19 cellular contexts compared by ENCODE assay signal in genomic region chr9:127144670-127145458, GRCh38. TPM values are rescaled to one million over a fixed set of nuclear protein-coding genes. Genes with fewer than 3 reads are reported as not detected.
DNase-seq lines count a peak whose midpoint lies in the region; ATAC-seq and TF ChIP-seq lines count a peak whose summit lies in the region.
"Had no signal": no experiment of that assay in that cellular context is flagged by ENCODE, and none has a peak within 500 bp of the region (broad histone marks: within the 10 kb centered on the region; RNA-seq: fewer than 3 reads in every experiment).

No MANE protein-coding gene starts in this region.

- no peaks in the 10 kb centered on the region for H3K36me3 ChIP-seq in gastroesophageal sphincter
- H3K36me3 ChIP-seq: HAP-1 had no signal

- ATAC-seq in Right ventricle myocardium inferior (peak; percentile 95), gastroesophageal sphincter (peak; percentile 90), HG03460 (IDR thresholded peaks at IDR 0.05; ENCODE audit: unreplicated experiment) (no peak), HG02588 (IDR thresholded peaks at IDR 0.05; ENCODE audit: unreplicated experiment) (no peak)
- ATAC-seq in activated T-helper 17 cell treated with anti-CD3 and anti-CD28 coated beads, Interleukin-2, amount 50 U/mL, for 72 hours (replicated peaks), result no peak
- ATAC-seq: naive thymus-derived CD4-positive, alpha-beta T cell had no signal

- peaks cover 3% of the 10 kb centered on the region for H3K9me3 Mint-ChIP-seq in activated T-helper 17 cell treated with anti-CD3 and anti-CD28 coated beads, Interleukin-2, amount 50 U/mL, for 72 hours

- 56 to 76% methylated on average over 4 to 6 of the region's 8 CpGs for WGBS in gastroesophageal sphincter (ENCODE audit: low coverage in 1 of 2), 2 donors

- TF ChIP-seq POLR2A in gastroesophageal sphincter (IDR thresholded peaks at IDR 0.05), result no peak

- peak; percentile 77 for DNase-seq in Right ventricle myocardium inferior (ENCODE audit: missing footprints)
- DNase-seq in cardiac septum (ENCODE audit: low spot score), result no peak
- peak; percentile 66 for DNase-seq in myocyte (ENCODE audit: low read depth)
- DNase-seq in COLO668 (lab: John Stamatoyannopoulos, UW; ENCODE audit: unreplicated experiment), result no peak
- DNase-seq: activated CD4-positive, CD25-positive, alpha-beta regulatory T cell treated with anti-CD3 and anti-CD28 coated beads, Interleukin-2, amount 50 U/mL, for 72 hours; activated T-cell treated with anti-CD3 and anti-CD28 coated beads for 4 hours; naive thymus-derived CD4-positive, alpha-beta T cell; NCI-H1417 treated with DMSO at 0.1 percent for 48 hours; NK-92 treated with Interleukin-12 subunit alpha and Interleukin-12 subunit beta, amount 100 ng/mL, for 24 hours; stimulated activated CD4-positive, alpha-beta T cell treated with anti-CD3 and anti-CD28 coated beads, Interleukin-1b, Interleukin-23, amount 100 ng/mL, for 48 hours; T-helper 2 cell had no signal

- TF ChIP-seq CTCF in gastroesophageal sphincter (IDR thresholded peaks at IDR 0.05), result peak in 1 of 4 experiments; percentile 17

- intact Hi-C loops in Right ventricle myocardium inferior (cut with DNase I), result no loop called here
- intact Hi-C loops in cardiac septum (cut with DNase I), result no loop called here

- no peaks in the 10 kb centered on the region for H3K4me1 Mint-ChIP-seq in activated T-helper 17 cell treated with anti-CD3 and anti-CD28 coated beads, Interleukin-2, amount 50 U/mL, for 72 hours
- H3K4me1 Mint-ChIP-seq: central memory CD8-positive, alpha-beta T cell; naive thymus-derived CD4-positive, alpha-beta T cell had no signal

- H3K4me1 ChIP-seq in gastroesophageal sphincter, result peaks cover 0 to 13% (median 0%) of the 10 kb centered on the region in 3 donors
- H3K4me1 ChIP-seq: Caco-2, HAP-1 had no signal

- no peaks in the 10 kb centered on the region for H3K27me3 ChIP-seq in gastroesophageal sphincter

- no peaks in the 10 kb centered on the region for H3K36me3 Mint-ChIP-seq in activated T-helper 17 cell treated with anti-CD3 and anti-CD28 coated beads, Interleukin-2, amount 50 U/mL, for 72 hours (ENCODE audit: low read depth)

- H3K27ac Mint-ChIP-seq in activated T-helper 17 cell treated with anti-CD3 and anti-CD28 coated beads, Interleukin-2, amount 50 U/mL, for 72 hours, result no peak overlapping the region
- H3K27ac Mint-ChIP-seq: naive thymus-derived CD4-positive, alpha-beta T cell had no signal

- peak overlapping the region in 3 of 4 donors; percentile 56 to 66 (median 65) for H3K27ac ChIP-seq in gastroesophageal sphincter
- H3K27ac ChIP-seq: KMS-11 had no signal

- no peak overlapping the region for H3K4me3 ChIP-seq in gastroesophageal sphincter
- H3K4me3 ChIP-seq: HAP-1 had no signal

- H3K9me3 ChIP-seq in gastroesophageal sphincter, result no peaks in the 10 kb centered on the region
- H3K9me3 ChIP-seq: Caco-2, HAP-1 had no signal

- TF ChIP-seq EP300 in gastroesophageal sphincter (IDR thresholded peaks at IDR 0.05), result no peak

- H3K4me3 Mint-ChIP-seq in activated T-helper 17 cell treated with anti-CD3 and anti-CD28 coated beads, Interleukin-2, amount 50 U/mL, for 72 hours, result no peak overlapping the region
- H3K4me3 Mint-ChIP-seq: central memory CD8-positive, alpha-beta T cell; naive thymus-derived CD4-positive, alpha-beta T cell had no signal

- H3K27me3 Mint-ChIP-seq in activated T-helper 17 cell treated with anti-CD3 and anti-CD28 coated beads, Interleukin-2, amount 50 U/mL, for 72 hours, result no peaks in the 10 kb centered on the region
- H3K27me3 Mint-ChIP-seq: central memory CD8-positive, alpha-beta T cell had no signal

RNA-seq across cellular contexts. Expression of gene ANGPTL2, which starts 22.4 kb away (rescaled TPM):
- total RNA-seq in Right ventricle myocardium inferior (37.1 TPM), cardiac septum (41.4 TPM), gastroesophageal sphincter (10 to 100 TPM; 36.5 to 52.5 (median 50.8) TPM), myocyte (68.3 and 80.6 TPM in 2 replicates)
- 60.8 TPM for polyA plus RNA-seq in myocyte (2012)
- total RNA-seq in activated T-helper 17 cell treated with anti-CD3 and anti-CD28 coated beads, Interleukin-2, amount 50 U/mL, for 72 hours, result not detected
- total RNA-seq: Caco-2; naive thymus-derived CD4-positive, alpha-beta T cell had no signal
- polyA plus RNA-seq: naive thymus-derived CD4-positive, alpha-beta T cell had no signal

Comparison
In these comparisons a context has a peak if more than half of its experiments do, and no peak if none do; other contexts are left out.
1. DNase-seq: peak in Right ventricle myocardium inferior (single experiment) and myocyte (single experiment); none in cardiac septum (single experiment) and COLO668 (single experiment).
2. ATAC-seq: peak in Right ventricle myocardium inferior (single experiment) and gastroesophageal sphincter (single experiment); none in activated T-helper 17 cell treated with anti-CD3 and anti-CD28 coated beads, Interleukin-2, amount 50 U/mL, for 72 hours (single experiment), HG03460 (single experiment) and HG02588 (single experiment).
3. RNA of gene ANGPTL2, which starts 22.4 kb away (total RNA-seq): 68.3 to 80.6 TPM in myocyte, 36.5 to 52.5 TPM in gastroesophageal sphincter, 41.4 TPM in cardiac septum (single experiment) and 37.1 TPM in Right ventricle myocardium inferior (single experiment); not detected in activated T-helper 17 cell treated with anti-CD3 and anti-CD28 coated beads, Interleukin-2, amount 50 U/mL, for 72 hours; every median in the first group is over 10 times any median in the second.